ENCODE assay signal across 8 cellular contexts in genomic region chr1:23020731-23021130, GRCh38. TPM values are rescaled to one million over a fixed set of nuclear protein-coding genes. Genes with fewer than 3 reads are reported as not detected.
DNase-seq lines count a peak whose midpoint lies in the region; ATAC-seq and TF ChIP-seq lines count a peak whose summit lies in the region.

No MANE protein-coding gene starts in this region.

- H3K27me3 Mint-ChIP-seq in activated T-cell treated with anti-CD3 and anti-CD28 coated beads, Interleukin-2, amount 50 U/mL, for 72 hours (ENCODE audit: low read depth), result no peaks in the 10 kb centered on the region
- H3K27me3 Mint-ChIP-seq in activated T-helper 1 cell treated with anti-CD3 and anti-CD28 coated beads, Interleukin-12 subunit alpha, Interleukin-12 subunit beta, Interleukin-2, Interleukin-4 antibody, amounts not matched to agents 30 ng/mL and 10 ng/mL and 1 ng/mL, durations not matched to agents 14 hours and 24 hours and 36 hours (ENCODE audit: insufficient read depth), result peaks cover 9% of the 10 kb centered on the region

- peaks cover 6 to 23% (median 16%) of the 10 kb centered on the region in 4 donors for H3K4me1 ChIP-seq in transverse colon

- H3K36me3 ChIP-seq in kidney epithelial cell (ENCODE audit: control insufficient read depth, insufficient read depth, low read length) (no peaks in the 10 kb centered on the region), transverse colon (no peaks in the 10 kb centered on the region)

- H3K4me3 ChIP-seq in kidney epithelial cell (ENCODE audit: low read depth, low read length), result peak overlapping the region; percentile 52
- peak overlapping the region in 3 of 4 donors; percentile 90 to 98 (median 91) for H3K4me3 ChIP-seq in transverse colon

- H3K9me3 Mint-ChIP-seq in activated T-cell treated with anti-CD3 and anti-CD28 coated beads, Interleukin-2, amount 50 U/mL, for 72 hours, result peaks cover 0 to 3% of the 10 kb centered on the region in 2 donors
- H3K9me3 Mint-ChIP-seq in activated T-helper 1 cell treated with anti-CD3 and anti-CD28 coated beads, Interleukin-12 subunit alpha, Interleukin-12 subunit beta, Interleukin-2, Interleukin-4 antibody, amounts not matched to agents 30 ng/mL and 10 ng/mL and 1 ng/mL, durations not matched to agents 14 hours and 24 hours and 36 hours, result peaks cover 10% of the 10 kb centered on the region

- no peak for DNase-seq in activated T-cell treated with anti-CD3 and anti-CD28 coated beads, Interleukin-2, amount 50 U/mL, for 72 hours
- no peak for DNase-seq in activated T-cell treated with anti-CD3 and anti-CD28 coated beads, Interleukin-2, amount 50 U/mL, for 48 hours
- DNase-seq in activated T-helper 1 cell treated with anti-CD3 and anti-CD28 coated beads, Interleukin-12 subunit alpha, Interleukin-12 subunit beta, Interleukin-2, Interleukin-4 antibody, amounts not matched to agents 30 ng/mL and 10 ng/mL and 1 ng/mL, durations not matched to agents 14 hours and 24 hours and 36 hours (ENCODE audit: low spot score), result no peak
- DNase-seq in kidney epithelial cell (ENCODE audit: low read depth) (no peak), transverse colon (no peak), inferior parietal cortex (ENCODE audit: extremely low spot score) (no peak), GM13977 (ENCODE audit: low spot score) (no peak)

- H3K27me3 ChIP-seq in kidney epithelial cell (ENCODE audit: control insufficient read depth, insufficient read depth, low read length), result no peaks in the 10 kb centered on the region
- no peaks in the 10 kb centered on the region for H3K27me3 ChIP-seq in transverse colon

- WGBS in transverse colon (ENCODE audit: low coverage in 1 of 2), 2 donors, result 45 to 54% methylated on average over 3 of the region's 3 CpGs

- H3K27ac ChIP-seq in transverse colon, result peak overlapping the region; percentile 93 to 96 (median 94)

- intact Hi-C loops in activated T-helper 1 cell treated with anti-CD3 and anti-CD28 coated beads, Interleukin-12 subunit alpha, Interleukin-12 subunit beta, Interleukin-2, Interleukin-4 antibody, amounts not matched to agents 30 ng/mL and 10 ng/mL and 1 ng/mL, durations not matched to agents 14 hours and 24 hours and 36 hours (cut with micrococcal nuclease), result no loop called here
- intact Hi-C loops in transverse colon (cut with DNase I; ENCODE audit: low total_unique reads), result no loop called here

- H3K4me1 Mint-ChIP-seq in activated T-cell treated with anti-CD3 and anti-CD28 coated beads, Interleukin-2, amount 50 U/mL, for 72 hours (ENCODE audit: low read depth), result peaks cover 60% of the 10 kb centered on the region
- H3K4me1 Mint-ChIP-seq in activated T-helper 1 cell treated with anti-CD3 and anti-CD28 coated beads, Interleukin-12 subunit alpha, Interleukin-12 subunit beta, Interleukin-2, Interleukin-4 antibody, amounts not matched to agents 30 ng/mL and 10 ng/mL and 1 ng/mL, durations not matched to agents 14 hours and 24 hours and 36 hours (ENCODE audit: low read depth), result peaks cover 43% of the 10 kb centered on the region

- peak overlapping the region; percentile 96 to 97 for H3K4me3 Mint-ChIP-seq in activated T-cell treated with anti-CD3 and anti-CD28 coated beads, Interleukin-2, amount 50 U/mL, for 72 hours
- H3K4me3 Mint-ChIP-seq in activated T-helper 1 cell treated with anti-CD3 and anti-CD28 coated beads, Interleukin-12 subunit alpha, Interleukin-12 subunit beta, Interleukin-2, Interleukin-4 antibody, amounts not matched to agents 30 ng/mL and 10 ng/mL and 1 ng/mL, durations not matched to agents 14 hours and 24 hours and 36 hours, result peak overlapping the region; percentile 96

- no peak for TF ChIP-seq POLR2A in transverse colon (IDR thresholded peaks at IDR 0.05)

- H3K9me3 ChIP-seq in transverse colon, result no peaks in the 10 kb centered on the region

- no peak for ATAC-seq in activated T-cell treated with anti-CD3 and anti-CD28 coated beads, Interleukin-2, amount 50 U/mL, for 72 hours (replicated peaks in 1 of 2)
- ATAC-seq in HG02642 (IDR thresholded peaks at IDR 0.05; ENCODE audit: poor library complexity, unreplicated experiment), result no peak

- peaks cover 7 to 15% of the 10 kb centered on the region in 2 donors for H3K36me3 Mint-ChIP-seq in activated T-cell treated with anti-CD3 and anti-CD28 coated beads, Interleukin-2, amount 50 U/mL, for 72 hours (ENCODE audit: insufficient read depth in 2 of 2)
- peaks cover 13% of the 10 kb centered on the region for H3K36me3 Mint-ChIP-seq in activated T-helper 1 cell treated with anti-CD3 and anti-CD28 coated beads, Interleukin-12 subunit alpha, Interleukin-12 subunit beta, Interleukin-2, Interleukin-4 antibody, amounts not matched to agents 30 ng/mL and 10 ng/mL and 1 ng/mL, durations not matched to agents 14 hours and 24 hours and 36 hours (ENCODE audit: low read depth)

- in situ Hi-C loops in transverse colon (cut with MboI; ENCODE audit: low pct_ligation_motif_present in 1 of 4, low pct_unique_long_range_greater_than_20kb in 1 of 4, low sequenced_read_pairs in 3 of 4) (no loop called here), GM13977 (cut with MboI; ENCODE audit: low pct_unique_long_range_greater_than_20kb, low sequenced_read_pairs, unreplicated experiment) (no loop called here)

- peak overlapping the region; percentile 10 for H3K27ac Mint-ChIP-seq in activated T-cell treated with anti-CD3 and anti-CD28 coated beads, Interleukin-2, amount 50 U/mL, for 72 hours
- H3K27ac Mint-ChIP-seq in activated T-helper 1 cell treated with anti-CD3 and anti-CD28 coated beads, Interleukin-12 subunit alpha, Interleukin-12 subunit beta, Interleukin-2, Interleukin-4 antibody, amounts not matched to agents 30 ng/mL and 10 ng/mL and 1 ng/mL, durations not matched to agents 14 hours and 24 hours and 36 hours, result peak overlapping the region; percentile 91

- no peak for TF ChIP-seq EP300 in transverse colon (IDR thresholded peaks at IDR 0.05; ENCODE audit: low read depth)

- TF ChIP-seq CTCF in kidney epithelial cell (IDR thresholded peaks at IDR 0.05; ENCODE audit: insufficient read depth, low read length, poor library complexity, severe bottlenecking) (no peak), transverse colon (IDR thresholded peaks at IDR 0.05) (no peak), GM13977 (IDR thresholded peaks at IDR 0.05; ENCODE audit: extremely low read depth, insufficient read depth, missing control alignments) (no peak)

RNA-seq across cellular contexts. Expression of gene KDM1A, which starts 1.5 kb away (rescaled TPM):
- total RNA-seq in activated T-cell treated with anti-CD3 and anti-CD28 coated beads, Interleukin-2, amount 50 U/mL, for 72 hours, result 10 to 100 TPM; 49.2 to 50.7 TPM
- total RNA-seq in activated T-helper 1 cell treated with anti-CD3 and anti-CD28 coated beads, Interleukin-12 subunit alpha, Interleukin-12 subunit beta, Interleukin-2, Interleukin-4 antibody, amounts not matched to agents 30 ng/mL and 10 ng/mL and 1 ng/mL, durations not matched to agents 14 hours and 24 hours and 36 hours, result 79.9 and 80.8 TPM in 2 replicates
- 111 and 122 TPM in 2 replicates for total RNA-seq in kidney epithelial cell
- 10 to 100 TPM; 18.7 to 41.4 (median 29.3) TPM for total RNA-seq in transverse colon

RNA-seq across cellular contexts. Expression of gene TEX46, which starts 5.1 kb away (rescaled TPM):
- total RNA-seq in activated T-cell treated with anti-CD3 and anti-CD28 coated beads, Interleukin-2, amount 50 U/mL, for 72 hours, result not detected
- not detected in 2 replicates for total RNA-seq in activated T-helper 1 cell treated with anti-CD3 and anti-CD28 coated beads, Interleukin-12 subunit alpha, Interleukin-12 subunit beta, Interleukin-2, Interleukin-4 antibody, amounts not matched to agents 30 ng/mL and 10 ng/mL and 1 ng/mL, durations not matched to agents 14 hours and 24 hours and 36 hours
- total RNA-seq in kidney epithelial cell, result not detected in 2 replicates
- not detected for total RNA-seq in transverse colon

RNA-seq across cellular contexts. Expression of gene LACTBL1, which starts 48.1 kb away (rescaled TPM):
- not detected for total RNA-seq in activated T-cell treated with anti-CD3 and anti-CD28 coated beads, Interleukin-2, amount 50 U/mL, for 72 hours
- total RNA-seq in activated T-helper 1 cell treated with anti-CD3 and anti-CD28 coated beads, Interleukin-12 subunit alpha, Interleukin-12 subunit beta, Interleukin-2, Interleukin-4 antibody, amounts not matched to agents 30 ng/mL and 10 ng/mL and 1 ng/mL, durations not matched to agents 14 hours and 24 hours and 36 hours, result not detected in 2 replicates
- total RNA-seq in kidney epithelial cell (not detected in 2 replicates), transverse colon (not detected)
